ENCODE assay signal across 12 cellular contexts in genomic region chr22:44049369-44050231, GRCh38. TPM values are rescaled to one million over a fixed set of nuclear protein-coding genes. Genes with fewer than 3 reads are reported as not detected.
DNase-seq lines count a peak whose midpoint lies in the region; ATAC-seq and TF ChIP-seq lines count a peak whose summit lies in the region.
"Had no signal": no experiment of that assay in that cellular context is flagged by ENCODE, and none has a peak within 500 bp of the region (broad histone marks: within the 10 kb centered on the region; RNA-seq: fewer than 3 reads in every experiment).

No MANE protein-coding gene starts in this region.

- H3K36me3 Mint-ChIP-seq in activated B cell treated with CpG ODN at 0.5 μM for 24 hours (ENCODE audit: low read depth) (peaks cover 37% of the 10 kb centered on the region), progenitor cell of endocrine pancreas (ENCODE audit: insufficient read depth) (no peaks in the 10 kb centered on the region)

- H3K27ac ChIP-seq in right atrium auricular region (peak overlapping the region in 1 of 2 donors; percentile 26), aorta (ENCODE audit: low read depth in 1 of 2, low read length in 2 of 2) (no peak overlapping the region)

- 62 to 67% methylated on average over 24 of the region's 24 CpGs for WGBS in aorta, 2 donors

- H3K9me3 Mint-ChIP-seq in activated B cell treated with CpG ODN at 0.5 μM for 24 hours (no peaks in the 10 kb centered on the region), progenitor cell of endocrine pancreas (ENCODE audit: low read depth) (no peaks in the 10 kb centered on the region)
- H3K9me3 Mint-ChIP-seq: HFFc6 had no signal

- H3K36me3 ChIP-seq in right atrium auricular region, result no peaks in the 10 kb centered on the region
- H3K36me3 ChIP-seq in aorta (ENCODE audit: control insufficient read depth in 1 of 2, insufficient read depth in 2 of 2, low read length in 1 of 2), result no peaks in the 10 kb centered on the region

- CTCF ChIA-PET in activated B cell treated with CpG ODN at 0.5 μM for 24 hours (lab: Charles Lee), result interaction anchor here (1.5 kb wide), 1 partner anchor 36 kb away, joined by 7 read pairs; no protein-coding TSS in a partner anchor

- DNase-seq in Right ventricle myocardium superior (peak; percentile 56), right atrium auricular region (ENCODE audit: low spot score) (no peak), activated B cell treated with CpG ODN at 0.5 μM for 24 hours (no peak), midbrain (lab: John Stamatoyannopoulos, UW) (peak; percentile 41), aorta (no peak), progenitor cell of endocrine pancreas (ENCODE audit: low spot score, unreplicated experiment) (no peak), DMS79 treated with DMSO at 0.1 percent for 48 hours (lab: John Stamatoyannopoulos, UW) (no peak)
- DNase-seq: HFFc6; NCI-H524 treated with DMSO at 0.1 percent for 48 hours; SHP77; stimulated activated CD4-positive, alpha-beta T cell treated with anti-CD3 and anti-CD28 coated beads, Interleukin-1b, Interleukin-23, amount 100 ng/mL, for 48 hours had no signal

- H3K4me1 ChIP-seq in right atrium auricular region, result peaks cover 0 to 65% of the 10 kb centered on the region in 2 donors
- no peaks in the 10 kb centered on the region for H3K4me1 ChIP-seq in aorta (ENCODE audit: control insufficient read depth in 1 of 2, insufficient read depth in 2 of 2, low read length in 2 of 2)

- H3K27ac Mint-ChIP-seq in activated B cell treated with CpG ODN at 0.5 μM for 24 hours, result no peak overlapping the region
- H3K27ac Mint-ChIP-seq in progenitor cell of endocrine pancreas, result no peak overlapping the region
- H3K27ac Mint-ChIP-seq: HFFc6 had no signal

- ATAC-seq in Right ventricle myocardium superior (ENCODE audit: poor library complexity) (peak; percentile 23), activated B cell treated with CpG ODN at 0.5 μM for 24 hours (ENCODE audit: low read depth) (peak; percentile 31), aorta (ENCODE audit: low FRiP score) (peak; percentile 33), esophagus mucosa (no peak)

- H3K27me3 ChIP-seq in right atrium auricular region (no peaks in the 10 kb centered on the region), aorta (ENCODE audit: control insufficient read depth in 1 of 2, insufficient read depth in 2 of 2, low read length in 1 of 2) (no peaks in the 10 kb centered on the region)

- H3K4me3 Mint-ChIP-seq in activated B cell treated with CpG ODN at 0.5 μM for 24 hours (peak overlapping the region; percentile 32), progenitor cell of endocrine pancreas (ENCODE audit: low read depth) (no peak overlapping the region)
- H3K4me3 Mint-ChIP-seq: HFFc6 had no signal

- TF ChIP-seq CTCF in right atrium auricular region (IDR thresholded peaks at IDR 0.05), result no peak
- no peak for TF ChIP-seq CTCF in activated B cell treated with CpG ODN at 0.5 μM for 24 hours (IDR thresholded peaks at IDR 0.05)
- no peak for TF ChIP-seq CTCF in progenitor cell of endocrine pancreas (IDR thresholded peaks at IDR 0.05; ENCODE audit: unreplicated experiment)

- peaks cover 65% of the 10 kb centered on the region for H3K4me1 Mint-ChIP-seq in activated B cell treated with CpG ODN at 0.5 μM for 24 hours
- H3K4me1 Mint-ChIP-seq in progenitor cell of endocrine pancreas (ENCODE audit: low read depth), result peaks cover 8% of the 10 kb centered on the region

- H3K4me3 ChIP-seq in right atrium auricular region, result no peak overlapping the region
- no peak overlapping the region for H3K4me3 ChIP-seq in aorta (ENCODE audit: low read length in 2 of 2)

- H3K27me3 Mint-ChIP-seq in activated B cell treated with CpG ODN at 0.5 μM for 24 hours (no peaks in the 10 kb centered on the region), progenitor cell of endocrine pancreas (peaks cover 30% of the 10 kb centered on the region)

- no peaks in the 10 kb centered on the region for H3K9me3 ChIP-seq in right atrium auricular region
- no peaks in the 10 kb centered on the region for H3K9me3 ChIP-seq in aorta (ENCODE audit: control insufficient read depth, low read length)

- intact Hi-C loops in Right ventricle myocardium superior (cut with DNase I) (no loop called here), activated B cell treated with CpG ODN at 0.5 μM for 24 hours (cut with micrococcal nuclease) (no loop called here), aorta (cut with DNase I) (no loop called here)

- POLR2A ChIA-PET in activated B cell treated with CpG ODN at 0.5 μM for 24 hours (lab: Charles Lee), result no interaction called here

RNA-seq across cellular contexts. Expression of gene PARVB, which starts 25.5 kb away (rescaled TPM):
- total RNA-seq in Right ventricle myocardium superior (194 TPM), right atrium auricular region (10 to 100 TPM; 43.8 to 86.5 TPM), activated B cell treated with CpG ODN at 0.5 μM for 24 hours (53.5 and 53.6 TPM in 2 replicates), aorta (10 to 100 TPM; 28.3 to 34.6 TPM), esophagus mucosa (6.7 TPM), progenitor cell of endocrine pancreas (10.6 and 11.8 TPM in 2 replicates)
- 10 to 100 TPM in 1 of 2 donors, 1 to 10 TPM in 1; 7.9 to 12.1 TPM for polyA plus RNA-seq in aorta

Comparison
In these comparisons a context has a peak if more than half of its experiments do, and no peak if none do; other contexts are left out.
1. DNase-seq: peak in Right ventricle myocardium superior (single experiment) and midbrain (single experiment); none in right atrium auricular region (single experiment), activated B cell treated with CpG ODN at 0.5 μM for 24 hours (single experiment), aorta (0 of 2), progenitor cell of endocrine pancreas (single experiment) and DMS79 treated with DMSO at 0.1 percent for 48 hours (single experiment).